In the genomic region with DNA sequence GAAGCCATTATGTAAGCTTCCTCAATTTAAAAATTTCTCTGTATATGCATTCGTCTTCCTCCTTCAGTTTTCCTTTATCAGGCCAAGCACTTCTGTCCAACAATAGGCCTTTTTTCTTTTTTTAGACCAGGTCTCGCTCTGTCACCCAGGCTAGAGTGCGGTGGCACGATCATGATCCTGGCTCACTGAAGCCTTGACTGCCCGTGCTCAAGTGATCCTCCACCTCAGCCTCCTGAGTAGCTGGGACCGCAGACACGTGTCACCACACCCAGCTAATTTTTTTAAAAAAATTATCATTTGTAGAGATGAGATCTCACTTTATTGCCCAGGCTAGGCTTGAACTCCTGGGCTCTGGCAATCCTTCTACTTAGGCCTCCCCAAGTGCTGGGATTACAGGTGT, we compare ENCODE assay signal across 1 cellular context.
A peak's percentile ranks its signal among the peaks of the same experiment; 100 is the strongest.
TF ChIP-seq lines count a peak whose summit lies in the region.

No MANE protein-coding gene starts in this region.

TF ChIP-seq in K562, 482 proteins besides CTCF, POLR2A, EP300 and RAD21:
- TF ChIP-seq, protein P1, sequence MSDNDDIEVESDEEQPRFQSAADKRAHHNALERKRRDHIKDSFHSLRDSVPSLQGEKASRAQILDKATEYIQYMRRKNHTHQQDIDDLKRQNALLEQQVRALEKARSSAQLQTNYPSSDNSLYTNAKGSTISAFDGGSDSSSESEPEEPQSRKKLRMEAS (CRISPR knock-in tag; IDR thresholded peaks at IDR 0.05), result peak; percentile 60; the same call in 1 of the 2 replicates
- TF ChIP-seq SMARCC2 (IDR thresholded peaks at IDR 0.05; ENCODE audit: low read depth) (no peak), ZKSCAN3 (CRISPR knock-in tag; IDR thresholded peaks at IDR 0.05) (no peak), NFRKB (IDR thresholded peaks at IDR 0.05; ENCODE audit: low read depth) (no peak), L3MBTL2 (IDR thresholded peaks at IDR 0.05) (peak; percentile 30; the same call in 1 of the 2 replicates), ZNF140 (CRISPR knock-in tag; IDR thresholded peaks at IDR 0.05) (no peak), STAT5B (CRISPR knock-in tag; IDR thresholded peaks at IDR 0.05) (no peak), HNRNPUL1 (IDR thresholded peaks at IDR 0.05; ENCODE audit: low read length) (no peak), NBN (IDR thresholded peaks at IDR 0.05; ENCODE audit: low read depth) (no peak), BHLHE40 (IDR thresholded peaks at IDR 0.05; ENCODE audit: low read length) (peak; percentile 70), ZFX (CRISPR knock-in tag; IDR thresholded peaks at IDR 0.05) (0 out of 2 replicates have a peak, but pooled peaks have one; percentile 3), NRF1 (conservative IDR thresholded peaks at IDR 0.05 in 1 of 2, IDR thresholded peaks at IDR 0.05 in 1 of 2) (0 out of 4 replicates have a peak, but pooled peaks have one; percentile 14), ZNF384 (IDR thresholded peaks at IDR 0.05; ENCODE audit: low read depth, low read length) (peak; percentile 79), MYC (IDR thresholded peaks at IDR 0.05; ENCODE audit: low read depth, low read length) (peak; percentile 52; the same call in 1 of the 2 replicates), MYC (CRISPR knock-in tag; IDR thresholded peaks at IDR 0.05; ENCODE audit: borderline replicate concordance, low read depth) (no peak), SMARCE1 (IDR thresholded peaks at IDR 0.05) (no peak), ZNF444 (CRISPR knock-in tag; IDR thresholded peaks at IDR 0.05) (no peak)
- TF ChIP-seq, protein P2, sequence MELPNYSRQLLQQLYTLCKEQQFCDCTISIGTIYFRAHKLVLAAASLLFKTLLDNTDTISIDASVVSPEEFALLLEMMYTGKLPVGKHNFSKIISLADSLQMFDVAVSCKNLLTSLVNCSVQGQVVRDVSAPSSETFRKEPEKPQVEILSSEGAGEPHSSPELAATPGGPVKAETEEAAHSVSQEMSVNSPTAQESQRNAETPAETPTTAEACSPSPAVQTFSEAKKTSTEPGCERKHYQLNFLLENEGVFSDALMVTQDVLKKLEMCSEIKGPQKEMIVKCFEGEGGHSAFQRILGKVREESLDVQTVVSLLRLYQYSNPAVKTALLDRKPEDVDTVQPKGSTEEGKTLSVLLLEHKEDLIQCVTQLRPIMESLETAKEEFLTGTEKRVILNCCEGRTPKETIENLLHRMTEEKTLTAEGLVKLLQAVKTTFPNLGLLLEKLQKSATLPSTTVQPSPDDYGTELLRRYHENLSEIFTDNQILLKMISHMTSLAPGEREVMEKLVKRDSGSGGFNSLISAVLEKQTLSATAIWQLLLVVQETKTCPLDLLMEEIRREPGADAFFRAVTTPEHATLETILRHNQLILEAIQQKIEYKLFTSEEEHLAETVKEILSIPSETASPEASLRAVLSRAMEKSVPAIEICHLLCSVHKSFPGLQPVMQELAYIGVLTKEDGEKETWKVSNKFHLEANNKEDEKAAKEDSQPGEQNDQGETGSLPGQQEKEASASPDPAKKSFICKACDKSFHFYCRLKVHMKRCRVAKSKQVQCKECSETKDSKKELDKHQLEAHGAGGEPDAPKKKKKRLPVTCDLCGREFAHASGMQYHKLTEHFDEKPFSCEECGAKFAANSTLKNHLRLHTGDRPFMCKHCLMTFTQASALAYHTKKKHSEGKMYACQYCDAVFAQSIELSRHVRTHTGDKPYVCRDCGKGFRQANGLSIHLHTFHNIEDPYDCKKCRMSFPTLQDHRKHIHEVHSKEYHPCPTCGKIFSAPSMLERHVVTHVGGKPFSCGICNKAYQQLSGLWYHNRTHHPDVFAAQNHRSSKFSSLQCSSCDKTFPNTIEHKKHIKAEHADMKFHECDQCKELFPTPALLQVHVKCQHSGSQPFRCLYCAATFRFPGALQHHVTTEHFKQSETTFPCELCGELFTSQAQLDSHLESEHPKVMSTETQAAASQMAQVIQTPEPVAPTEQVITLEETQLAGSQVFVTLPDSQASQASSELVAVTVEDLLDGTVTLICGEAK (IDR thresholded peaks at IDR 0.05), result no peak
- TF ChIP-seq, protein P2 (CRISPR knock-in tag; IDR thresholded peaks at IDR 0.05), result no peak
- TF ChIP-seq, protein P3, sequence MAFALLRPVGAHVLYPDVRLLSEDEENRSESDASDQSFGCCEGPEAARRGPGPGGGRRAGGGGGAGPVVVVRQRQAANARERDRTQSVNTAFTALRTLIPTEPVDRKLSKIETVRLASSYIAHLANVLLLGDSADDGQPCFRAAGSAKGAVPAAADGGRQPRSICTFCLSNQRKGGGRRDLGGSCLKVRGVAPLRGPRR (CRISPR knock-in tag; IDR thresholded peaks at IDR 0.05), result no peak
- TF ChIP-seq, protein P4, sequence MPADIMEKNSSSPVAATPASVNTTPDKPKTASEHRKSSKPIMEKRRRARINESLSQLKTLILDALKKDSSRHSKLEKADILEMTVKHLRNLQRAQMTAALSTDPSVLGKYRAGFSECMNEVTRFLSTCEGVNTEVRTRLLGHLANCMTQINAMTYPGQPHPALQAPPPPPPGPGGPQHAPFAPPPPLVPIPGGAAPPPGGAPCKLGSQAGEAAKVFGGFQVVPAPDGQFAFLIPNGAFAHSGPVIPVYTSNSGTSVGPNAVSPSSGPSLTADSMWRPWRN (IDR thresholded peaks at IDR 0.05; ENCODE audit: low read depth), result peak; percentile 35; the same call in 1 of the 2 replicates
